27 cellular contexts compared by ENCODE assay signal in the genomic region with DNA sequence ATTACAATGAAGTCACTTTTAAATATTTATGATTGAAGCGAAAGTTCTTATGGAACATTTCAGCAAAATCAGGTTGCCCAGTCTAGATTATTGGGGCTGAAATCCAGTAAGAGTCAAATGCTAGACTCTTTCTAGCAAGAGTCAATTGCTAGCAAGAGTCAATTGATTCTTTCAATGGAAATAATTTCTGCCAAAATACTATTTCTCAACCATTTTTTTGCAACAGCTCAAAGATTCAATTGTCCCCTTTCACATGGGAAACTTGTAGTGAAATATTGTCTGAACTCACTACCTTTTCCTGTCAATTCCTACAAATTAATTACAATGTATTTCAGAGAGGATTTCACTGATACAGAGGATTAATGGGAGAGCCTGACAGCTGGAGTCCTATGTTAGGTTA.
"Had no signal": no experiment of that assay in that cellular context is flagged by ENCODE, and none has a peak within 500 bp of the region (broad histone marks: within the 10 kb centered on the region; RNA-seq: fewer than 3 reads in every experiment).

No MANE protein-coding gene starts in this region.

- DNase-seq: dermis blood vessel endothelial cell; effector memory CD8-positive, alpha-beta T cell; gastrocnemius medialis; heart left ventricle; kidney; left cardiac atrium; left ventricle myocardium inferior; lower lobe of right lung; naive thymus-derived CD8-positive, alpha-beta T cell; nephron progenitor cell; occipital lobe; ovary; posterior cingulate gyrus; psoas muscle; right cardiac atrium; sigmoid colon; spleen; stimulated activated CD4-positive, alpha-beta T cell treated with anti-CD3 and anti-CD28 coated beads, Interleukin-4, amount 100 ng/mL, for 4 hours; stimulated activated naive CD8-positive, alpha-beta T cell treated with anti-CD3 and anti-CD28 coated beads, Interleukin-15, Interleukin-2, amounts not matched to agents 100 U/mL and 50 U/mL, for 24 hours; transverse colon; upper lobe of right lung; uterus had no signal

- H3K27ac Mint-ChIP-seq: effector memory CD8-positive, alpha-beta T cell; naive thymus-derived CD8-positive, alpha-beta T cell; nephron progenitor cell; stimulated activated memory B cell treated with anti-CD40 and anti-IgM and Interleukin-4, amounts not matched to agents 10 μg/mL and 1 μg/mL and 100 μg/mL, for 72 hours had no signal

- H3K27ac ChIP-seq: coronary artery, epithelial cell of prostate, gastrocnemius medialis, heart left ventricle, hepatocyte, left ventricle myocardium inferior, lower lobe of right lung, ovary, psoas muscle, sigmoid colon, spleen, transverse colon, upper lobe of right lung, uterus had no signal

- H2AFZ ChIP-seq: hepatocyte had no signal

- H3K4me3 ChIP-seq: coronary artery, gastrocnemius medialis, heart left ventricle, hepatocyte, left ventricle myocardium inferior, lower lobe of right lung, ovary, psoas muscle, sigmoid colon, spleen, transverse colon, upper lobe of right lung, uterus had no signal

- H3K27me3 ChIP-seq: gastrocnemius medialis, heart left ventricle, hepatocyte, ovary, sigmoid colon, spleen, transverse colon, upper lobe of right lung, uterus had no signal

- H3K4me1 ChIP-seq: gastrocnemius medialis, left ventricle myocardium inferior, psoas muscle, sigmoid colon, uterus had no signal

- FAIRE-seq: kidney had no signal

- H3K4me3 Mint-ChIP-seq: effector memory CD8-positive, alpha-beta T cell; naive thymus-derived CD8-positive, alpha-beta T cell; nephron progenitor cell; stimulated activated memory B cell treated with anti-CD40 and anti-IgM and Interleukin-4, amounts not matched to agents 10 μg/mL and 1 μg/mL and 100 μg/mL, for 72 hours had no signal

- ATAC-seq: effector memory CD8-positive, alpha-beta T cell; esophagus mucosa; gastrocnemius medialis; heart left ventricle; left cardiac atrium; naive thymus-derived CD8-positive, alpha-beta T cell; psoas muscle; right cardiac atrium; stimulated activated memory B cell treated with anti-CD40 and anti-IgM and Interleukin-4, amounts not matched to agents 10 μg/mL and 1 μg/mL and 100 μg/mL, for 72 hours; stimulated activated naive CD8-positive, alpha-beta T cell treated with anti-CD3 and anti-CD28 coated beads, Interleukin-15, Interleukin-2, amounts not matched to agents 100 U/mL and 50 U/mL, for 24 hours; upper lobe of right lung had no signal

- H3K9me3 ChIP-seq: gastrocnemius medialis, heart left ventricle, left ventricle myocardium inferior, lower lobe of right lung, ovary, psoas muscle, sigmoid colon, spleen, transverse colon, upper lobe of right lung, uterus had no signal

- H3K9me3 Mint-ChIP-seq: effector memory CD8-positive, alpha-beta T cell; naive thymus-derived CD8-positive, alpha-beta T cell; nephron progenitor cell; stimulated activated memory B cell treated with anti-CD40 and anti-IgM and Interleukin-4, amounts not matched to agents 10 μg/mL and 1 μg/mL and 100 μg/mL, for 72 hours had no signal

- H3K36me3 ChIP-seq: gastrocnemius medialis, heart left ventricle, left ventricle myocardium inferior, lower lobe of right lung, ovary, sigmoid colon, spleen, transverse colon, upper lobe of right lung, uterus had no signal

- H3K36me3 Mint-ChIP-seq: stimulated activated memory B cell treated with anti-CD40 and anti-IgM and Interleukin-4, amounts not matched to agents 10 μg/mL and 1 μg/mL and 100 μg/mL, for 72 hours had no signal
